ENCODE assay signal across 11 cellular contexts in the genomic region with DNA sequence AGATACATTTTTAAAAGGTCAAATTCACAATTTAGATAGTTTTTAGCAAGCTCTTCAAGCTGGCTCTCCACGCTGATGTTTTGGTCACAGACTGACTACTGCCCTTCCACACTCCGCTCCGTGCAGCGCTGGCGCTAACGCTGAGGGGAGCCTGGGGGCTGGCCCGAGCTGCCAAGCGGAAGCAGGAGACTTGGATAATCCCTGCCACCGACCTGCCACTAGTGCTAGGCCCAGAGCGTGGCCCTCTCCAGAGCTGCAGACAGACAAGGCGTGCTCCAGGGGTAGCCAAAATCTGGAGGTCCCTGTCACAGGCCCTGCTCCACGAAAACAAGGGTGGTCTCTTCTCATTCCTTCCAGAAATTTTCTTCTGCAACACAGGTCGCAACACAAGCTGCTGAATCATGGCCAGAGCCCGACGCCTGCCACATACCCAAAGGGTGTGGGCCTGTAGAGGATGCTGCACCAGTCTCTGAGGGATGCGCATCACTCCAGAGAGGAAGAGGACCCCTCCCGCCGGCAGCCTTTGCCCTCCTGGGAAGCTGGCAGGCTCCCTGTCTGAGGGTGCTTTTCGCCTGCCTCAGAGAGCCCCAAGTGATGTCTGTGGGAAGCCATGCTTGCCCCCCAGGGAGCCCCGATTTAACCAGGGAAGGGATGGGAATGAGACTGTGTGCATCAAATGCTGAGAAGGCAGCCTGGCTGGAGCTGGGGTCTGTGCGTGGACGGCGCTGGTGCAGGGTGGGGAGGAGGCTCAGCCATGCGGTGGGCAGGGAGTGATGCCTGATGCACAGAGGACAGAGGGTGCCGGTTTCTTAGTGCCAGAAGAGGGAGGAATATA. TPM values are rescaled to one million over a fixed set of nuclear protein-coding genes. Genes with fewer than 3 reads are reported as not detected.
DNase-seq lines count a peak whose midpoint lies in the region; ATAC-seq, FAIRE-seq and TF ChIP-seq lines count a peak whose summit lies in the region.
"Had no signal": no experiment of that assay in that cellular context is flagged by ENCODE, and none has a peak within 500 bp of the region (broad histone marks: within the 10 kb centered on the region; RNA-seq: fewer than 3 reads in every experiment).

No MANE protein-coding gene starts in this region.

- H3K4me3 ChIP-seq in BLaER1 treated with 17β-estradiol and CSF1 and Interleukin-3, amounts not matched to agents 10 nM and 100 nM, result no peak overlapping the region
- no peak overlapping the region for H3K4me3 ChIP-seq in rectal smooth muscle tissue (ENCODE audit: low read length)
- no peak overlapping the region for H3K4me3 ChIP-seq in small intestine (ENCODE audit: low read depth in 1 of 2, low read length in 2 of 2)

- H3K4me1 Mint-ChIP-seq in T-helper 17 cell (peaks cover 8% of the 10 kb centered on the region), glutamatergic neuron (ENCODE audit: low read depth, unreplicated experiment) (peaks cover 60% of the 10 kb centered on the region)
- H3K4me1 Mint-ChIP-seq: B cell had no signal

- no peak for TF ChIP-seq CTCF in glutamatergic neuron (IDR thresholded peaks at IDR 0.05; ENCODE audit: partially characterized antibody, unreplicated experiment)

- DNase-seq in T-helper 17 cell (no peak), glutamatergic neuron (no peak), ACHN (no peak), NCI-H526 (lab: John Stamatoyannopoulos, UW) (no peak), small intestine (no peak), GM19239 (ENCODE audit: insufficient read length, low spot score) (no peak)
- DNase-seq: NCI-H1048 had no signal

- in situ Hi-C loops in ACHN (cut with HindIII; ENCODE audit: low pct_ligation_motif_present, low pct_unique_long_range_greater_than_20kb, low sequenced_read_pairs), result no loop called here

- no peaks in the 10 kb centered on the region for H3K9me3 Mint-ChIP-seq in glutamatergic neuron (ENCODE audit: unreplicated experiment)

- 77 to 91% (median 89%) methylated on average over 25 of the region's 25 CpGs for WGBS in small intestine, 3 donors

- peak overlapping the region in 9 of 11 experiments; percentile 40 to 93 (median 73); a peak in 18 of 22 replicates for H3K4me2 ChIP-seq in BLaER1 treated with 17β-estradiol and CSF1 and Interleukin-3, amounts not matched to agents 10 nM and 100 nM

- H3K4me3 Mint-ChIP-seq in T-helper 17 cell, result no peak overlapping the region
- peak overlapping the region; percentile 56 for H3K4me3 Mint-ChIP-seq in glutamatergic neuron (ENCODE audit: unreplicated experiment)
- H3K4me3 Mint-ChIP-seq: B cell had no signal

- H4K20me1 ChIP-seq in BLaER1 treated with 17β-estradiol and CSF1 and Interleukin-3, amounts not matched to agents 10 nM and 100 nM, result peaks cover 64 to 99% (median 81%) of the 10 kb centered on the region in 11 experiments; a peak in 21 of 22 replicates

- H3K27ac Mint-ChIP-seq in T-helper 17 cell (peak overlapping the region; percentile 37), glutamatergic neuron (ENCODE audit: unreplicated experiment) (peak overlapping the region; percentile 78)
- H3K27ac Mint-ChIP-seq: B cell had no signal

- FAIRE-seq in small intestine (lab: Jason Lieb, UNC) (no peak), GM19239 (lab: Jason Lieb, UNC) (no peak)

- H3K27me3 ChIP-seq in BLaER1 treated with 17β-estradiol and CSF1 and Interleukin-3, amounts not matched to agents 10 nM and 100 nM, result no peaks in the 10 kb centered on the region
- H3K27me3 ChIP-seq in rectal smooth muscle tissue (ENCODE audit: control insufficient read depth, insufficient read depth, low read length) (no peaks in the 10 kb centered on the region), small intestine (ENCODE audit: control insufficient read depth in 2 of 2, insufficient read depth in 2 of 2, low read length in 2 of 2) (no peaks in the 10 kb centered on the region)

- H3K36me3 Mint-ChIP-seq in T-helper 17 cell (ENCODE audit: low read depth) (peaks cover 2% of the 10 kb centered on the region), glutamatergic neuron (ENCODE audit: unreplicated experiment) (no peaks in the 10 kb centered on the region)

- H3K9ac ChIP-seq in BLaER1 treated with 17β-estradiol and CSF1 and Interleukin-3, amounts not matched to agents 10 nM and 100 nM, result peak overlapping the region in 6 of 11 experiments; percentile 5 to 67 (median 48); a peak in 8 of 22 replicates
- no peak overlapping the region for H3K9ac ChIP-seq in rectal smooth muscle tissue (ENCODE audit: low read length)

- no peaks in the 10 kb centered on the region for H3K27me3 Mint-ChIP-seq in T-helper 17 cell
- no peaks in the 10 kb centered on the region for H3K27me3 Mint-ChIP-seq in glutamatergic neuron (ENCODE audit: unreplicated experiment)
- H3K27me3 Mint-ChIP-seq: B cell had no signal

- H3K36me3 ChIP-seq in BLaER1 treated with 17β-estradiol and CSF1 and Interleukin-3, amounts not matched to agents 10 nM and 100 nM, result peaks cover 64 to 93% (median 82%) of the 10 kb centered on the region in 11 experiments
- H3K36me3 ChIP-seq in rectal smooth muscle tissue (ENCODE audit: control insufficient read depth, insufficient read depth, low read length) (peaks cover 16% of the 10 kb centered on the region), small intestine (ENCODE audit: control insufficient read depth in 2 of 2, insufficient read depth in 2 of 2, low read length in 2 of 2) (peaks cover 7 to 26% of the 10 kb centered on the region in 2 donors)

- no peak for ATAC-seq in T-helper 17 cell

- peaks cover 15 to 60% (median 58%) of the 10 kb centered on the region in 10 experiments for H3K4me1 ChIP-seq in BLaER1 treated with 17β-estradiol and CSF1 and Interleukin-3, amounts not matched to agents 10 nM and 100 nM
- H3K4me1 ChIP-seq in rectal smooth muscle tissue (ENCODE audit: control insufficient read depth, insufficient read depth, low read length), result peaks cover 22% of the 10 kb centered on the region
- H3K4me1 ChIP-seq in small intestine (ENCODE audit: control insufficient read depth in 2 of 2, insufficient read depth in 1 of 2, low read depth in 1 of 2, low read length in 1 of 2), result no peaks in the 10 kb centered on the region

- H3K9me3 ChIP-seq in BLaER1 treated with 17β-estradiol and CSF1 and Interleukin-3, amounts not matched to agents 10 nM and 100 nM (replicated peaks in 1 of 11), result no peaks in the 10 kb centered on the region
- H3K9me3 ChIP-seq in T-helper 17 cell (ENCODE audit: control insufficient read depth, low read length, poor library complexity, severe bottlenecking) (no peaks in the 10 kb centered on the region), small intestine (ENCODE audit: control insufficient read depth, low read depth) (no peaks in the 10 kb centered on the region)

- H3K27ac ChIP-seq in BLaER1 treated with 17β-estradiol and CSF1 and Interleukin-3, amounts not matched to agents 10 nM and 100 nM, result peak overlapping the region in 3 of 11 experiments; percentile 21 to 35 (median 34); a peak in 2 of 22 replicates
- H3K27ac ChIP-seq in rectal smooth muscle tissue (ENCODE audit: low read depth, low read length) (peak overlapping the region; percentile 66), small intestine (ENCODE audit: low read depth in 1 of 2, low read length in 1 of 2) (peak overlapping the region in 1 of 2 donors; percentile 42)
- H3K27ac ChIP-seq: RWPE1 had no signal

RNA-seq across cellular contexts. Expression of a gene that starts 21.6 kb away (rescaled TPM):
- total RNA-seq in T-helper 17 cell, result 10 to 100 TPM; 41.0 to 47.1 TPM
- total RNA-seq in glutamatergic neuron (ENCODE audit: unreplicated experiment), result 9.9 TPM
- polyA plus RNA-seq in small intestine, result 10 to 100 TPM in 2 of 3 donors, 1 to 10 TPM in 1; 8.7 to 22.7 (median 13.2) TPM

RNA-seq across cellular contexts. Expression of a gene that starts 31.0 kb away (rescaled TPM):
- total RNA-seq in T-helper 17 cell, result 10 to 100 TPM; 24.6 TPM
- 7.5 TPM for total RNA-seq in glutamatergic neuron (ENCODE audit: unreplicated experiment)
- 1 to 10 TPM; 1.1 to 3.3 (median 2.2) TPM for polyA plus RNA-seq in small intestine

RNA-seq across cellular contexts. Expression of a gene that starts 32.1 kb away (rescaled TPM):
- total RNA-seq in T-helper 17 cell (100 to 1,000 TPM; 102 to 108 TPM), glutamatergic neuron (ENCODE audit: unreplicated experiment) (193 TPM)
- polyA plus RNA-seq in small intestine, result 100 to 1,000 TPM; 428 to 576 (median 523) TPM

RNA-seq across cellular contexts. Expression of a gene that starts 42.2 kb away (rescaled TPM):
- total RNA-seq in T-helper 17 cell (10 to 100 TPM; 76.8 to 86.9 TPM), glutamatergic neuron (ENCODE audit: unreplicated experiment) (92.1 TPM)
- 10 to 100 TPM; 23.0 to 43.1 (median 33.5) TPM for polyA plus RNA-seq in small intestine
